In genomic region chr19:46925548-46925950, GRCh38 we compare ENCODE assay signal across 12 cellular contexts.
DNase-seq lines count a peak whose midpoint lies in the region; ATAC-seq and TF ChIP-seq lines count a peak whose summit lies in the region.
"Had no signal": no experiment of that assay in that cellular context is flagged by ENCODE, and none has a peak within 500 bp of the region (broad histone marks: within the 10 kb centered on the region; RNA-seq: fewer than 3 reads in every experiment).

No MANE protein-coding gene starts in this region.

- no peak overlapping the region for H3K4me3 Mint-ChIP-seq in CD4-positive, alpha-beta T cell
- H3K4me3 Mint-ChIP-seq: activated naive CD4-positive, alpha-beta T cell treated with anti-CD3 and anti-CD28 coated beads for 36 hours had no signal

- H3K4me1 ChIP-seq in ascending aorta (peaks cover 19 to 54% of the 10 kb centered on the region in 2 donors), iPS-15b (ENCODE audit: control insufficient read depth, insufficient read depth, low read length) (peaks cover 12% of the 10 kb centered on the region), sigmoid colon (peaks cover 0 to 61% (median 47%) of the 10 kb centered on the region in 4 donors)

- DNase-seq in ELR (ENCODE audit: low read depth) (peak; percentile 31), ascending aorta (ENCODE audit: low spot score in 2 of 2) (peak in 1 of 2 donors; percentile 63), sigmoid colon (no peak), NCI-H345 treated with DMSO at 0.1 percent for 48 hours (lab: John Stamatoyannopoulos, UW; ENCODE audit: unreplicated experiment) (no peak), SW 1271 (lab: John Stamatoyannopoulos, UW) (no peak), NCI-H446 (lab: John Stamatoyannopoulos, UW) (no peak)
- DNase-seq in CD4-positive, alpha-beta T cell = no peak
- DNase-seq: NCI-H1694, spleen had no signal

- CTCF ChIA-PET in CD4-positive, alpha-beta T cell (lab: Charles Lee) = no interaction called here

- no peak for TF ChIP-seq EP300 in sigmoid colon (IDR thresholded peaks at IDR 0.05)

- ATAC-seq in CD4-positive, alpha-beta T cell (ENCODE audit: poor library complexity) = no peak

- no peak for TF ChIP-seq CTCF in ascending aorta (IDR thresholded peaks at IDR 0.05)
- no peak for TF ChIP-seq CTCF in sigmoid colon (IDR thresholded peaks at IDR 0.05)
- TF ChIP-seq CTCF in CD4-positive, alpha-beta T cell (IDR thresholded peaks at IDR 0.05) = no peak

- H3K27me3 ChIP-seq in ascending aorta (no peaks in the 10 kb centered on the region), iPS-15b (ENCODE audit: control insufficient read depth, insufficient read depth, low read length) (no peaks in the 10 kb centered on the region), sigmoid colon (no peaks in the 10 kb centered on the region)
- H3K27me3 ChIP-seq in CD4-positive, alpha-beta T cell (ENCODE audit: control insufficient read depth, insufficient read depth, low read length) = no peaks in the 10 kb centered on the region
- H3K27me3 ChIP-seq: spleen had no signal

- intact Hi-C loops in ascending aorta (cut with DNase I) (loop anchor here (5.0 kb wide), 2 partner anchors 57 to 63 kb away; partner anchors contain the start of gene ARHGAP35), sigmoid colon (cut with DNase I) (no loop called here)
- intact Hi-C loops in CD4-positive, alpha-beta T cell (cut with DNase I, micrococcal nuclease) = loop anchor here in 1 of 2 experiments (5.0 kb wide), 1 partner anchor 67 kb away; no protein-coding TSS in a partner anchor

- H3K27me3 Mint-ChIP-seq in CD4-positive, alpha-beta T cell = no peaks in the 10 kb centered on the region

- H3K9ac ChIP-seq in iPS-15b (ENCODE audit: low read depth, low read length) = peak overlapping the region; percentile 16

- POLR2A ChIA-PET in CD4-positive, alpha-beta T cell (lab: Charles Lee) = interaction anchor here (1.3 to 1.6 kb wide), 2 partner anchors 30 to 65 kb away, joined by 4 to 7 read pairs; partner anchors contain the start of gene ARHGAP35

- H3K4me1 Mint-ChIP-seq in CD4-positive, alpha-beta T cell (ENCODE audit: low read depth) = peaks cover 54% of the 10 kb centered on the region

- no peak overlapping the region for H3K27ac Mint-ChIP-seq in CD4-positive, alpha-beta T cell
- H3K27ac Mint-ChIP-seq: activated naive CD4-positive, alpha-beta T cell treated with anti-CD3 and anti-CD28 coated beads for 36 hours had no signal

- no peak for TF ChIP-seq POLR2A in sigmoid colon (IDR thresholded peaks at IDR 0.05)

- peak overlapping the region; percentile 42 to 60 for H3K27ac ChIP-seq in ascending aorta
- H3K27ac ChIP-seq in sigmoid colon = peak overlapping the region in 3 of 4 donors; percentile 12 to 44 (median 22)
- no peak overlapping the region for H3K27ac ChIP-seq in CD4-positive, alpha-beta T cell (ENCODE audit: low read depth, low read length)

- H3K9me3 Mint-ChIP-seq in CD4-positive, alpha-beta T cell = no peaks in the 10 kb centered on the region
- H3K9me3 Mint-ChIP-seq: activated naive CD4-positive, alpha-beta T cell treated with anti-CD3 and anti-CD28 coated beads for 36 hours; T-helper 1 cell treated with Interleukin-12 subunit alpha and Interleukin-12 subunit beta and Interleukin-4 antibody, amounts not matched to agents 30 μg/mL and 1 μg/mL, for 36 hours had no signal

- no peak overlapping the region for H3K4me3 ChIP-seq in ascending aorta
- H3K4me3 ChIP-seq in iPS-15b (ENCODE audit: low read depth, low read length) = no peak overlapping the region
- no peak overlapping the region for H3K4me3 ChIP-seq in sigmoid colon

- WGBS in sigmoid colon, 2 donors = 24 to 77% methylated on average over 4 of the region's 4 CpGs

- H3K9me3 ChIP-seq in ascending aorta = no peaks in the 10 kb centered on the region
- no peaks in the 10 kb centered on the region for H3K9me3 ChIP-seq in iPS-15b (ENCODE audit: control insufficient read depth, insufficient read depth, low read length)
- no peaks in the 10 kb centered on the region for H3K9me3 ChIP-seq in sigmoid colon
- no peaks in the 10 kb centered on the region for H3K9me3 ChIP-seq in CD4-positive, alpha-beta T cell (ENCODE audit: control insufficient read depth, low read length)
- H3K9me3 ChIP-seq: spleen had no signal

- peaks cover 3 to 18% of the 10 kb centered on the region in 2 donors for H3K36me3 ChIP-seq in ascending aorta
- no peaks in the 10 kb centered on the region for H3K36me3 ChIP-seq in iPS-15b (ENCODE audit: control insufficient read depth, insufficient read depth, low read length)
- H3K36me3 ChIP-seq in sigmoid colon = peaks cover 0 to 20% (median 4%) of the 10 kb centered on the region in 4 donors

- peaks cover 31% of the 10 kb centered on the region for H3K36me3 Mint-ChIP-seq in CD4-positive, alpha-beta T cell (ENCODE audit: low read depth)
